Comparison of ENCODE assay signal across 1 cellular context in the genomic region with DNA sequence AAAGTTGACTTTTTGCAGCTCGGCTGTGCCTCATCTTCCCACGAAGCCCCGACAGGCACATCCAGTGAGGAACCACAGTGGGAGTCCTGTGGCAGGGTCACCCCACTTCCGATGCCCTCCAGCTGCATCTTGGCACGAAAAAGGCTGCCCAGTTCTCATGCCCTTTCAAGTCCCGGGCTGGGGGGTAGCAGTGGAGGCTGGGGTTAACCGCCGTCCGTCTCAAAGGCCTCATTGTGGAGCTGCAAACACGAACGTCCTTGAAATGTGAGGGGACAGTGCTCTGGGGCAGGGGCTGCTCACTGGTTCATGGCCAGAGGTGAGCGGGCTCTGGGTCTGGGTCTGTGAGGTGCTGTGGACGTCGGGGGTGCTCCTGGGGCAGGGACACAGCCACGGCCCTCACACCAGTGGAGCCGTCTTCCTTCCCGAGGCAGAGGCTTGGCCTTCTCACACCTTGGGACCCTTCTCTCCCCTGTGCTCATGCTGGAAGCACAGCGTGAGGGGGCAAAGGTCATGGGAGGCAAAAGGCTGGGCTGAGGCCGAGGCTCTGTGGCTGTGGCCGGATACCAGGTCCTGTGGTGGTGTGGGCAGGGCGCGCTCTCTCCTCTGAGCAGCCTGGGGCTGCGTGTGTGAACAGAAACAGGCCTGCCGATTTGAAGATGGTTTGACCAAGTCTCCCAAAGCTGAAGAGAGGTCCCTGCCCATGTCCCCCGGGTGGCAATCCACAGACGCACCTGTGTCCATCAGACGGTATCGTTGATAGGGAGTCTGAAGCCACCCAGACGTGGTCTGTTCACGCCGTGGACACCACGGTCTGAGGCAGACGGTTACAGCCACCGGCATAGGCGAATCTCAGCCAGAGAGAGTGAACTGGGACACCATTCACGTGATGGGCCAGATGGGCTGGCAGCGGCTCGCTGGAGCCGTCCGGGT.
A peak's percentile ranks its signal among the peaks of the same experiment; 100 is the strongest.
TF ChIP-seq lines count a peak whose summit lies in the region.

No MANE protein-coding gene starts in this region.

TF ChIP-seq in HepG2, 621 proteins besides CTCF, POLR2A, EP300 and RAD21 (continued from another document):
- TF ChIP-seq SCMH1 (CRISPR knock-in tag; IDR thresholded peaks at IDR 0.05; ENCODE audit: borderline replicate concordance): no peak
- peak; percentile 71; the same call in 1 of the 2 replicates for TF ChIP-seq ZSCAN12 (CRISPR knock-in tag; IDR thresholded peaks at IDR 0.05)
- TF ChIP-seq MYC (CRISPR knock-in tag; IDR thresholded peaks at IDR 0.05; ENCODE audit: borderline replicate concordance): peak; percentile 86
- peak; percentile 62; the same call in 1 of the 3 replicates for TF ChIP-seq MXI1 (IDR thresholded peaks at IDR 0.05; ENCODE audit: borderline replicate concordance, low read depth, low read length)
- peak; percentile 70; the same call in 1 of the 2 replicates for TF ChIP-seq DPF2 (CRISPR knock-in tag; IDR thresholded peaks at IDR 0.05; ENCODE audit: borderline replicate concordance, low read depth)
- peak; percentile 93 for TF ChIP-seq NKX3-1 (CRISPR knock-in tag; IDR thresholded peaks at IDR 0.05)
- peak; percentile 96 for TF ChIP-seq ZFX (CRISPR knock-in tag; IDR thresholded peaks at IDR 0.05; ENCODE audit: low read depth)
- TF ChIP-seq TBL1XR1 (IDR thresholded peaks at IDR 0.05; ENCODE audit: borderline replicate concordance, low read length, partially characterized antibody): no peak
- peak; percentile 94 for TF ChIP-seq ZNF788 (CRISPR knock-in tag; IDR thresholded peaks at IDR 0.05; ENCODE audit: borderline replicate concordance)
- TF ChIP-seq, protein P1, sequence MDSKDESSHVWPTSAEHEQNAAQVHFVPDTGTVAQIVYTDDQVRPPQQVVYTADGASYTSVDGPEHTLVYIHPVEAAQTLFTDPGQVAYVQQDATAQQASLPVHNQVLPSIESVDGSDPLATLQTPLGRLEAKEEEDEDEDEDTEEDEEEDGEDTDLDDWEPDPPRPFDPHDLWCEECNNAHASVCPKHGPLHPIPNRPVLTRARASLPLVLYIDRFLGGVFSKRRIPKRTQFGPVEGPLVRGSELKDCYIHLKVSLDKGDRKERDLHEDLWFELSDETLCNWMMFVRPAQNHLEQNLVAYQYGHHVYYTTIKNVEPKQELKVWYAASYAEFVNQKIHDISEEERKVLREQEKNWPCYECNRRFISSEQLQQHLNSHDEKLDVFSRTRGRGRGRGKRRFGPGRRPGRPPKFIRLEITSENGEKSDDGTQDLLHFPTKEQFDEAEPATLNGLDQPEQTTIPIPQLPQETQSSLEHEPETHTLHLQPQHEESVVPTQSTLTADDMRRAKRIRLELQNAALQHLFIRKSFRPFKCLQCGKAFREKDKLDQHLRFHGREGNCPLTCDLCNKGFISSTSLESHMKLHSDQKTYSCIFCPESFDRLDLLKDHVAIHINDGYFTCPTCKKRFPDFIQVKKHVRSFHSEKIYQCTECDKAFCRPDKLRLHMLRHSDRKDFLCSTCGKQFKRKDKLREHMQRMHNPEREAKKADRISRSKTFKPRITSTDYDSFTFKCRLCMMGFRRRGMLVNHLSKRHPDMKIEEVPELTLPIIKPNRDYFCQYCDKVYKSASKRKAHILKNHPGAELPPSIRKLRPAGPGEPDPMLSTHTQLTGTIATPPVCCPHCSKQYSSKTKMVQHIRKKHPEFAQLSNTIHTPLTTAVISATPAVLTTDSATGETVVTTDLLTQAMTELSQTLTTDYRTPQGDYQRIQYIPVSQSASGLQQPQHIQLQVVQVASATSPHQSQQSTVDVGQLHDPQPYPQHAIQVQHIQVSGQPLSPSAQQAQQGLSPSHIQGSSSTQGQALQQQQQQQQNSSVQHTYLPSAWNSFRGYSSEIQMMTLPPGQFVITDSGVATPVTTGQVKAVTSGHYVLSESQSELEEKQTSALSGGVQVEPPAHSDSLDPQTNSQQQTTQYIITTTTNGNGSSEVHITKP (CRISPR knock-in tag; IDR thresholded peaks at IDR 0.05; ENCODE audit: low read depth): no peak
- TF ChIP-seq, protein P2, sequence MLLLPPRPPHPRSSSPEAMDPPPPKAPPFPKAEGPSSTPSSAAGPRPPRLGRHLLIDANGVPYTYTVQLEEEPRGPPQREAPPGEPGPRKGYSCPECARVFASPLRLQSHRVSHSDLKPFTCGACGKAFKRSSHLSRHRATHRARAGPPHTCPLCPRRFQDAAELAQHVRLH (CRISPR knock-in tag; IDR thresholded peaks at IDR 0.05; ENCODE audit: borderline replicate concordance, low read depth): peak; percentile 91; the same call in 1 of the 2 replicates
- TF ChIP-seq ZNF572 (CRISPR knock-in tag; IDR thresholded peaks at IDR 0.05): no peak
- peak; percentile 56 for TF ChIP-seq ZKSCAN8 (CRISPR knock-in tag; IDR thresholded peaks at IDR 0.05; ENCODE audit: borderline replicate concordance)
- peak; percentile 97 for TF ChIP-seq KDM2A (CRISPR knock-in tag; IDR thresholded peaks at IDR 0.05; ENCODE audit: borderline replicate concordance, low read depth)
- peak; percentile 73; the same call in 1 of the 2 replicates for TF ChIP-seq ZNF589 (CRISPR knock-in tag; conservative IDR thresholded peaks at IDR 0.05)
- no peak; the same call in 1 of the 2 replicates for TF ChIP-seq NFE2L1 (CRISPR knock-in tag; IDR thresholded peaks at IDR 0.05; ENCODE audit: borderline replicate concordance)
- TF ChIP-seq PTBP1 (IDR thresholded peaks at IDR 0.05; ENCODE audit: low read depth, low read length, poor library complexity, severe bottlenecking): peak; percentile 42
- TF ChIP-seq ZBTB42 (CRISPR knock-in tag; IDR thresholded peaks at IDR 0.05): peak; percentile 79; the same call in 1 of the 2 replicates
- TF ChIP-seq, protein P3, sequence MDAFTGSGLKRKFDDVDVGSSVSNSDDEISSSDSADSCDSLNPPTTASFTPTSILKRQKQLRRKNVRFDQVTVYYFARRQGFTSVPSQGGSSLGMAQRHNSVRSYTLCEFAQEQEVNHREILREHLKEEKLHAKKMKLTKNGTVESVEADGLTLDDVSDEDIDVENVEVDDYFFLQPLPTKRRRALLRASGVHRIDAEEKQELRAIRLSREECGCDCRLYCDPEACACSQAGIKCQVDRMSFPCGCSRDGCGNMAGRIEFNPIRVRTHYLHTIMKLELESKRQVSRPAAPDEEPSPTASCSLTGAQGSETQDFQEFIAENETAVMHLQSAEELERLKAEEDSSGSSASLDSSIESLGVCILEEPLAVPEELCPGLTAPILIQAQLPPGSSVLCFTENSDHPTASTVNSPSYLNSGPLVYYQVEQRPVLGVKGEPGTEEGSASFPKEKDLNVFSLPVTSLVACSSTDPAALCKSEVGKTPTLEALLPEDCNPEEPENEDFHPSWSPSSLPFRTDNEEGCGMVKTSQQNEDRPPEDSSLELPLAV (CRISPR knock-in tag; conservative IDR thresholded peaks at IDR 0.05; ENCODE audit: low read depth): no peak
- TF ChIP-seq, protein P4, sequence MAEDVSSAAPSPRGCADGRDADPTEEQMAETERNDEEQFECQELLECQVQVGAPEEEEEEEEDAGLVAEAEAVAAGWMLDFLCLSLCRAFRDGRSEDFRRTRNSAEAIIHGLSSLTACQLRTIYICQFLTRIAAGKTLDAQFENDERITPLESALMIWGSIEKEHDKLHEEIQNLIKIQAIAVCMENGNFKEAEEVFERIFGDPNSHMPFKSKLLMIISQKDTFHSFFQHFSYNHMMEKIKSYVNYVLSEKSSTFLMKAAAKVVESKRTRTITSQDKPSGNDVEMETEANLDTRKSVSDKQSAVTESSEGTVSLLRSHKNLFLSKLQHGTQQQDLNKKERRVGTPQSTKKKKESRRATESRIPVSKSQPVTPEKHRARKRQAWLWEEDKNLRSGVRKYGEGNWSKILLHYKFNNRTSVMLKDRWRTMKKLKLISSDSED (CRISPR knock-in tag; IDR thresholded peaks at IDR 0.05): peak; percentile 88; the same call in 1 of the 2 replicates
- TF ChIP-seq KDM5B (CRISPR knock-in tag; IDR thresholded peaks at IDR 0.05; ENCODE audit: borderline replicate concordance): peak; percentile 98
- peak; percentile 94 for TF ChIP-seq NR1H2 (CRISPR knock-in tag; IDR thresholded peaks at IDR 0.05; ENCODE audit: borderline replicate concordance, low read depth)
- peak; percentile 89 for TF ChIP-seq BORCS8-MEF2B (CRISPR knock-in tag; IDR thresholded peaks at IDR 0.05)
- TF ChIP-seq REL (CRISPR knock-in tag; conservative IDR thresholded peaks at IDR 0.05): peak; percentile 64; the same call in 1 of the 2 replicates
- 0 out of 2 replicates have a peak, but pooled peaks have one; percentile 30 for TF ChIP-seq ZNF792 (CRISPR knock-in tag; IDR thresholded peaks at IDR 0.05)
- peak; percentile 90 for TF ChIP-seq ZMYM3 (CRISPR knock-in tag; IDR thresholded peaks at IDR 0.05)
- TF ChIP-seq SRSF1 (optimal IDR thresholded peaks at IDR 0.05; ENCODE audit: low read depth, low read length): peak; percentile 74
- no peak for TF ChIP-seq ZNF101 (CRISPR knock-in tag; IDR thresholded peaks at IDR 0.05; ENCODE audit: borderline replicate concordance, low read depth)
- TF ChIP-seq ADNP (CRISPR knock-in tag; IDR thresholded peaks at IDR 0.05): 0 out of 2 replicates have a peak, but pooled peaks have one; percentile 60
- peak; percentile 73 for TF ChIP-seq ZNF263 (CRISPR knock-in tag; IDR thresholded peaks at IDR 0.05)
- TF ChIP-seq SP5 (CRISPR knock-in tag; IDR thresholded peaks at IDR 0.05; ENCODE audit: borderline replicate concordance, low read depth): peak; percentile 61; the same call in 1 of the 2 replicates
TF ChIP-seq in HepG2: peak in this region for 361.
